In the genomic region with DNA sequence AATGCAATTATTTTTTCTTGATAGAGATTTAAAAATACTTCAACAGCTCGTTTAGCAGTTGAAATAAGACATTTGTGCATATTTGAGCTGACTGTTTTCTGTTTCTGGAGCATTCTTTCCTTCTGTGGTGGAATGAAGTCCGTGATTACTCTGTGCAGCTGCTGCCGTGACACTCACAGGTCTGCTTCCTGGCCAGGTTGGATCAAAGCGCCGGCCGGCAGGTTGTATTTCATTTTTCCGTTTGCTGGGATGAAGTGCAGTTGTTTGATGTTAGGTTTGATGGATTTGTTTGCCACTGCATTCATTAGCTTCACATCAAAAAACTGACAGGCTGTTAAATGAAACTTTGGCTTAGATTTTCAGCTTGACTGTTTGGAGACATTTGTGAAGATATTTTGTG, we compare ENCODE assay signal across 1 cellular context.
A peak's percentile ranks its signal among the peaks of the same experiment; 100 is the strongest.
TF ChIP-seq lines count a peak whose summit lies in the region.

No MANE protein-coding gene starts in this region.

TF ChIP-seq in HepG2, 621 proteins besides CTCF, POLR2A, EP300 and RAD21 (continued from another document and continues in another):
- TF ChIP-seq, protein P1, sequence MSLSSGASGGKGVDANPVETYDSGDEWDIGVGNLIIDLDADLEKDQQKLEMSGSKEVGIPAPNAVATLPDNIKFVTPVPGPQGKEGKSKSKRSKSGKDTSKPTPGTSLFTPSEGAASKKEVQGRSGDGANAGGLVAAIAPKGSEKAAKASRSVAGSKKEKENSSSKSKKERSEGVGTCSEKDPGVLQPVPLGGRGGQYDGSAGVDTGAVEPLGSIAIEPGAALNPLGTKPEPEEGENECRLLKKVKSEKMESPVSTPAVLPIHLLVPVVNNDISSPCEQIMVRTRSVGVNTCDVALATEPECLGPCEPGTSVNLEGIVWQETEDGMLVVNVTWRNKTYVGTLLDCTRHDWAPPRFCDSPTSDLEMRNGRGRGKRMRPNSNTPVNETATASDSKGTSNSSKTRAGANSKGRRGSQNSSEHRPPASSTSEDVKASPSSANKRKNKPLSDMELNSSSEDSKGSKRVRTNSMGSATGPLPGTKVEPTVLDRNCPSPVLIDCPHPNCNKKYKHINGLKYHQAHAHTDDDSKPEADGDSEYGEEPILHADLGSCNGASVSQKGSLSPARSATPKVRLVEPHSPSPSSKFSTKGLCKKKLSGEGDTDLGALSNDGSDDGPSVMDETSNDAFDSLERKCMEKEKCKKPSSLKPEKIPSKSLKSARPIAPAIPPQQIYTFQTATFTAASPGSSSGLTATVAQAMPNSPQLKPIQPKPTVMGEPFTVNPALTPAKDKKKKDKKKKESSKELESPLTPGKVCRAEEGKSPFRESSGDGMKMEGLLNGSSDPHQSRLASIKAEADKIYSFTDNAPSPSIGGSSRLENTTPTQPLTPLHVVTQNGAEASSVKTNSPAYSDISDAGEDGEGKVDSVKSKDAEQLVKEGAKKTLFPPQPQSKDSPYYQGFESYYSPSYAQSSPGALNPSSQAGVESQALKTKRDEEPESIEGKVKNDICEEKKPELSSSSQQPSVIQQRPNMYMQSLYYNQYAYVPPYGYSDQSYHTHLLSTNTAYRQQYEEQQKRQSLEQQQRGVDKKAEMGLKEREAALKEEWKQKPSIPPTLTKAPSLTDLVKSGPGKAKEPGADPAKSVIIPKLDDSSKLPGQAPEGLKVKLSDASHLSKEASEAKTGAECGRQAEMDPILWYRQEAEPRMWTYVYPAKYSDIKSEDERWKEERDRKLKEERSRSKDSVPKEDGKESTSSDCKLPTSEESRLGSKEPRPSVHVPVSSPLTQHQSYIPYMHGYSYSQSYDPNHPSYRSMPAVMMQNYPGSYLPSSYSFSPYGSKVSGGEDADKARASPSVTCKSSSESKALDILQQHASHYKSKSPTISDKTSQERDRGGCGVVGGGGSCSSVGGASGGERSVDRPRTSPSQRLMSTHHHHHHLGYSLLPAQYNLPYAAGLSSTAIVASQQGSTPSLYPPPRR (CRISPR knock-in tag; IDR thresholded peaks at IDR 0.05; ENCODE audit: borderline replicate concordance) = peak; percentile 85
- TF ChIP-seq HDAC1 (CRISPR knock-in tag; IDR thresholded peaks at IDR 0.05) = peak; percentile 54; the same call in 1 of the 2 replicates
- peak; percentile 84 for TF ChIP-seq RXRB (CRISPR knock-in tag; IDR thresholded peaks at IDR 0.05; ENCODE audit: borderline replicate concordance)
- TF ChIP-seq, protein P2, sequence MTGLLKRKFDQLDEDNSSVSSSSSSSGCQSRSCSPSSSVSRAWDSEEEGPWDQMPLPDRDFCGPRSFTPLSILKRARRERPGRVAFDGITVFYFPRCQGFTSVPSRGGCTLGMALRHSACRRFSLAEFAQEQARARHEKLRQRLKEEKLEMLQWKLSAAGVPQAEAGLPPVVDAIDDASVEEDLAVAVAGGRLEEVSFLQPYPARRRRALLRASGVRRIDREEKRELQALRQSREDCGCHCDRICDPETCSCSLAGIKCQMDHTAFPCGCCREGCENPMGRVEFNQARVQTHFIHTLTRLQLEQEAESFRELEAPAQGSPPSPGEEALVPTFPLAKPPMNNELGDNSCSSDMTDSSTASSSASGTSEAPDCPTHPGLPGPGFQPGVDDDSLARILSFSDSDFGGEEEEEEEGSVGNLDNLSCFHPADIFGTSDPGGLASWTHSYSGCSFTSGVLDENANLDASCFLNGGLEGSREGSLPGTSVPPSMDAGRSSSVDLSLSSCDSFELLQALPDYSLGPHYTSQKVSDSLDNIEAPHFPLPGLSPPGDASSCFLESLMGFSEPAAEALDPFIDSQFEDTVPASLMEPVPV (CRISPR knock-in tag; IDR thresholded peaks at IDR 0.05) = no peak; the same call in 1 of the 2 replicates
- TF ChIP-seq ZNF605 (CRISPR knock-in tag; IDR thresholded peaks at IDR 0.05) = peak; percentile 58; the same call in 1 of the 2 replicates
- no peak for TF ChIP-seq NFRKB (IDR thresholded peaks at IDR 0.05)
- TF ChIP-seq MXI1 (IDR thresholded peaks at IDR 0.05; ENCODE audit: borderline replicate concordance, low read depth, low read length) = 0 out of 3 replicates have a peak, but pooled peaks have one; percentile 28
- TF ChIP-seq NFIB (CRISPR knock-in tag; IDR thresholded peaks at IDR 0.05; ENCODE audit: borderline replicate concordance) = no peak
- TF ChIP-seq, protein P3, sequence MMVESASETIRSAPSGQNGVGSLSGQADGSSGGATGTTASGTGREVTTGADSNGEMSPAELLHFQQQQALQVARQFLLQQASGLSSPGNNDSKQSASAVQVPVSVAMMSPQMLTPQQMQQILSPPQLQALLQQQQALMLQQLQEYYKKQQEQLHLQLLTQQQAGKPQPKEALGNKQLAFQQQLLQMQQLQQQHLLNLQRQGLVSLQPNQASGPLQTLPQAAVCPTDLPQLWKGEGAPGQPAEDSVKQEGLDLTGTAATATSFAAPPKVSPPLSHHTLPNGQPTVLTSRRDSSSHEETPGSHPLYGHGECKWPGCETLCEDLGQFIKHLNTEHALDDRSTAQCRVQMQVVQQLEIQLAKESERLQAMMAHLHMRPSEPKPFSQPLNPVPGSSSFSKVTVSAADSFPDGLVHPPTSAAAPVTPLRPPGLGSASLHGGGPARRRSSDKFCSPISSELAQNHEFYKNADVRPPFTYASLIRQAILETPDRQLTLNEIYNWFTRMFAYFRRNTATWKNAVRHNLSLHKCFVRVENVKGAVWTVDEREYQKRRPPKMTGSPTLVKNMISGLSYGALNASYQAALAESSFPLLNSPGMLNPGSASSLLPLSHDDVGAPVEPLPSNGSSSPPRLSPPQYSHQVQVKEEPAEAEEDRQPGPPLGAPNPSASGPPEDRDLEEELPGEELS (CRISPR knock-in tag; IDR thresholded peaks at IDR 0.05) = peak; percentile 93
- peak; percentile 68; the same call in 1 of the 2 replicates for TF ChIP-seq RARA (CRISPR knock-in tag; IDR thresholded peaks at IDR 0.05)
- TF ChIP-seq IRF2 (CRISPR knock-in tag; IDR thresholded peaks at IDR 0.05) = peak; percentile 71; the same call in 1 of the 2 replicates
- TF ChIP-seq PPARG (CRISPR knock-in tag; conservative IDR thresholded peaks at IDR 0.05) = peak; percentile 85
- TF ChIP-seq, protein P4, sequence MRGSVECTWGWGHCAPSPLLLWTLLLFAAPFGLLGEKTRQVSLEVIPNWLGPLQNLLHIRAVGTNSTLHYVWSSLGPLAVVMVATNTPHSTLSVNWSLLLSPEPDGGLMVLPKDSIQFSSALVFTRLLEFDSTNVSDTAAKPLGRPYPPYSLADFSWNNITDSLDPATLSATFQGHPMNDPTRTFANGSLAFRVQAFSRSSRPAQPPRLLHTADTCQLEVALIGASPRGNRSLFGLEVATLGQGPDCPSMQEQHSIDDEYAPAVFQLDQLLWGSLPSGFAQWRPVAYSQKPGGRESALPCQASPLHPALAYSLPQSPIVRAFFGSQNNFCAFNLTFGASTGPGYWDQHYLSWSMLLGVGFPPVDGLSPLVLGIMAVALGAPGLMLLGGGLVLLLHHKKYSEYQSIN (CRISPR knock-in tag; IDR thresholded peaks at IDR 0.05; ENCODE audit: borderline replicate concordance) = no peak
- peak; percentile 88 for TF ChIP-seq ZKSCAN8 (CRISPR knock-in tag; IDR thresholded peaks at IDR 0.05; ENCODE audit: borderline replicate concordance)
- TF ChIP-seq ATM (IDR thresholded peaks at IDR 0.05; ENCODE audit: borderline replicate concordance) = no peak
- TF ChIP-seq BRD4 (CRISPR knock-in tag; IDR thresholded peaks at IDR 0.05) = 0 out of 2 replicates have a peak, but pooled peaks have one; percentile 70
- TF ChIP-seq NR2C2 (CRISPR knock-in tag; IDR thresholded peaks at IDR 0.05; ENCODE audit: borderline replicate concordance) = no peak; the same call in 1 of the 2 replicates
- peak; percentile 99 for TF ChIP-seq SALL1 (CRISPR knock-in tag; IDR thresholded peaks at IDR 0.05)
- TF ChIP-seq, protein P5, sequence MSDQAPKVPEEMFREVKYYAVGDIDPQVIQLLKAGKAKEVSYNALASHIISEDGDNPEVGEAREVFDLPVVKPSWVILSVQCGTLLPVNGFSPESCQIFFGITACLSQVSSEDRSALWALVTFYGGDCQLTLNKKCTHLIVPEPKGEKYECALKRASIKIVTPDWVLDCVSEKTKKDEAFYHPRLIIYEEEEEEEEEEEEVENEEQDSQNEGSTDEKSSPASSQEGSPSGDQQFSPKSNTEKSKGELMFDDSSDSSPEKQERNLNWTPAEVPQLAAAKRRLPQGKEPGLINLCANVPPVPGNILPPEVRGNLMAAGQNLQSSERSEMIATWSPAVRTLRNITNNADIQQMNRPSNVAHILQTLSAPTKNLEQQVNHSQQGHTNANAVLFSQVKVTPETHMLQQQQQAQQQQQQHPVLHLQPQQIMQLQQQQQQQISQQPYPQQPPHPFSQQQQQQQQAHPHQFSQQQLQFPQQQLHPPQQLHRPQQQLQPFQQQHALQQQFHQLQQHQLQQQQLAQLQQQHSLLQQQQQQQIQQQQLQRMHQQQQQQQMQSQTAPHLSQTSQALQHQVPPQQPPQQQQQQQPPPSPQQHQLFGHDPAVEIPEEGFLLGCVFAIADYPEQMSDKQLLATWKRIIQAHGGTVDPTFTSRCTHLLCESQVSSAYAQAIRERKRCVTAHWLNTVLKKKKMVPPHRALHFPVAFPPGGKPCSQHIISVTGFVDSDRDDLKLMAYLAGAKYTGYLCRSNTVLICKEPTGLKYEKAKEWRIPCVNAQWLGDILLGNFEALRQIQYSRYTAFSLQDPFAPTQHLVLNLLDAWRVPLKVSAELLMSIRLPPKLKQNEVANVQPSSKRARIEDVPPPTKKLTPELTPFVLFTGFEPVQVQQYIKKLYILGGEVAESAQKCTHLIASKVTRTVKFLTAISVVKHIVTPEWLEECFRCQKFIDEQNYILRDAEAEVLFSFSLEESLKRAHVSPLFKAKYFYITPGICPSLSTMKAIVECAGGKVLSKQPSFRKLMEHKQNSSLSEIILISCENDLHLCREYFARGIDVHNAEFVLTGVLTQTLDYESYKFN (CRISPR knock-in tag; conservative IDR thresholded peaks at IDR 0.05) = peak; percentile 95
- 0 out of 2 replicates have a peak, but pooled peaks have one; percentile 52 for TF ChIP-seq ZNF264 (CRISPR knock-in tag; IDR thresholded peaks at IDR 0.05)
- TF ChIP-seq MIER2 (CRISPR knock-in tag; IDR thresholded peaks at IDR 0.05) = 0 out of 2 replicates have a peak, but pooled peaks have one; percentile 27
- no peak for TF ChIP-seq RBM39 (IDR thresholded peaks at IDR 0.05; ENCODE audit: low read depth, low read length, poor library complexity, severe bottlenecking)
- TF ChIP-seq, protein P6, sequence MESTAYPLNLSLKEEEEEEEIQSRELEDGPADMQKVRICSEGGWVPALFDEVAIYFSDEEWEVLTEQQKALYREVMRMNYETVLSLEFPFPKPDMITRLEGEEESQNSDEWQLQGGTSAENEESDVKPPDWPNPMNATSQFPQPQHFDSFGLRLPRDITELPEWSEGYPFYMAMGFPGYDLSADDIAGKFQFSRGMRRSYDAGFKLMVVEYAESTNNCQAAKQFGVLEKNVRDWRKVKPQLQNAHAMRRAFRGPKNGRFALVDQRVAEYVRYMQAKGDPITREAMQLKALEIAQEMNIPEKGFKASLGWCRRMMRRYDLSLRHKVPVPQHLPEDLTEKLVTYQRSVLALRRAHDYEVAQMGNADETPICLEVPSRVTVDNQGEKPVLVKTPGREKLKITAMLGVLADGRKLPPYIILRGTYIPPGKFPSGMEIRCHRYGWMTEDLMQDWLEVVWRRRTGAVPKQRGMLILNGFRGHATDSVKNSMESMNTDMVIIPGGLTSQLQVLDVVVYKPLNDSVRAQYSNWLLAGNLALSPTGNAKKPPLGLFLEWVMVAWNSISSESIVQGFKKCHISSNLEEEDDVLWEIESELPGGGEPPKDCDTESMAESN (CRISPR knock-in tag; conservative IDR thresholded peaks at IDR 0.05) = no peak
- TF ChIP-seq, protein P7, sequence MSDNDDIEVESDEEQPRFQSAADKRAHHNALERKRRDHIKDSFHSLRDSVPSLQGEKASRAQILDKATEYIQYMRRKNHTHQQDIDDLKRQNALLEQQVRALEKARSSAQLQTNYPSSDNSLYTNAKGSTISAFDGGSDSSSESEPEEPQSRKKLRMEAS (IDR thresholded peaks at IDR 0.05) = peak; percentile 60; the same call in 1 of the 2 replicates
- TF ChIP-seq, protein P8, sequence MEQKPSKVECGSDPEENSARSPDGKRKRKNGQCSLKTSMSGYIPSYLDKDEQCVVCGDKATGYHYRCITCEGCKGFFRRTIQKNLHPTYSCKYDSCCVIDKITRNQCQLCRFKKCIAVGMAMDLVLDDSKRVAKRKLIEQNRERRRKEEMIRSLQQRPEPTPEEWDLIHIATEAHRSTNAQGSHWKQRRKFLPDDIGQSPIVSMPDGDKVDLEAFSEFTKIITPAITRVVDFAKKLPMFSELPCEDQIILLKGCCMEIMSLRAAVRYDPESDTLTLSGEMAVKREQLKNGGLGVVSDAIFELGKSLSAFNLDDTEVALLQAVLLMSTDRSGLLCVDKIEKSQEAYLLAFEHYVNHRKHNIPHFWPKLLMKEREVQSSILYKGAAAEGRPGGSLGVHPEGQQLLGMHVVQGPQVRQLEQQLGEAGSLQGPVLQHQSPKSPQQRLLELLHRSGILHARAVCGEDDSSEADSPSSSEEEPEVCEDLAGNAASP (CRISPR knock-in tag; IDR thresholded peaks at IDR 0.05; ENCODE audit: borderline replicate concordance) = 0 out of 2 replicates have a peak, but pooled peaks have one; percentile 26
- TF ChIP-seq GATA4 (IDR thresholded peaks at IDR 0.05; ENCODE audit: borderline replicate concordance, low read depth) = peak; percentile 80; the same call in 1 of the 2 replicates
- no peak for TF ChIP-seq ZNF101 (CRISPR knock-in tag; IDR thresholded peaks at IDR 0.05; ENCODE audit: borderline replicate concordance, low read depth)
- TF ChIP-seq, protein P9, sequence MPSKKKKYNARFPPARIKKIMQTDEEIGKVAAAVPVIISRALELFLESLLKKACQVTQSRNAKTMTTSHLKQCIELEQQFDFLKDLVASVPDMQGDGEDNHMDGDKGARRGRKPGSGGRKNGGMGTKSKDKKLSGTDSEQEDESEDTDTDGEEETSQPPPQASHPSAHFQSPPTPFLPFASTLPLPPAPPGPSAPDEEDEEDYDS (CRISPR knock-in tag; IDR thresholded peaks at IDR 0.05) = peak; percentile 38; the same call in 1 of the 2 replicates
- TF ChIP-seq, protein P10, sequence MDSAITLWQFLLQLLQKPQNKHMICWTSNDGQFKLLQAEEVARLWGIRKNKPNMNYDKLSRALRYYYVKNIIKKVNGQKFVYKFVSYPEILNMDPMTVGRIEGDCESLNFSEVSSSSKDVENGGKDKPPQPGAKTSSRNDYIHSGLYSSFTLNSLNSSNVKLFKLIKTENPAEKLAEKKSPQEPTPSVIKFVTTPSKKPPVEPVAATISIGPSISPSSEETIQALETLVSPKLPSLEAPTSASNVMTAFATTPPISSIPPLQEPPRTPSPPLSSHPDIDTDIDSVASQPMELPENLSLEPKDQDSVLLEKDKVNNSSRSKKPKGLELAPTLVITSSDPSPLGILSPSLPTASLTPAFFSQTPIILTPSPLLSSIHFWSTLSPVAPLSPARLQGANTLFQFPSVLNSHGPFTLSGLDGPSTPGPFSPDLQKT (CRISPR knock-in tag; IDR thresholded peaks at IDR 0.05; ENCODE audit: borderline replicate concordance) = no peak
- TF ChIP-seq CEBPG (CRISPR knock-in tag; IDR thresholded peaks at IDR 0.05) = peak; percentile 29
- TF ChIP-seq ZNF33A (CRISPR knock-in tag; IDR thresholded peaks at IDR 0.05; ENCODE audit: borderline replicate concordance) = no peak
- 0 out of 2 replicates have a peak, but pooled peaks have one; percentile 39 for TF ChIP-seq ZSCAN25 (CRISPR knock-in tag; IDR thresholded peaks at IDR 0.05)
- TF ChIP-seq, protein P11, sequence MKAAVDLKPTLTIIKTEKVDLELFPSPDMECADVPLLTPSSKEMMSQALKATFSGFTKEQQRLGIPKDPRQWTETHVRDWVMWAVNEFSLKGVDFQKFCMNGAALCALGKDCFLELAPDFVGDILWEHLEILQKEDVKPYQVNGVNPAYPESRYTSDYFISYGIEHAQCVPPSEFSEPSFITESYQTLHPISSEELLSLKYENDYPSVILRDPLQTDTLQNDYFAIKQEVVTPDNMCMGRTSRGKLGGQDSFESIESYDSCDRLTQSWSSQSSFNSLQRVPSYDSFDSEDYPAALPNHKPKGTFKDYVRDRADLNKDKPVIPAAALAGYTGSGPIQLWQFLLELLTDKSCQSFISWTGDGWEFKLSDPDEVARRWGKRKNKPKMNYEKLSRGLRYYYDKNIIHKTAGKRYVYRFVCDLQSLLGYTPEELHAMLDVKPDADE (CRISPR knock-in tag; IDR thresholded peaks at IDR 0.05) = no peak
